ENCODE assay signal across 2 cellular contexts in the genomic region with DNA sequence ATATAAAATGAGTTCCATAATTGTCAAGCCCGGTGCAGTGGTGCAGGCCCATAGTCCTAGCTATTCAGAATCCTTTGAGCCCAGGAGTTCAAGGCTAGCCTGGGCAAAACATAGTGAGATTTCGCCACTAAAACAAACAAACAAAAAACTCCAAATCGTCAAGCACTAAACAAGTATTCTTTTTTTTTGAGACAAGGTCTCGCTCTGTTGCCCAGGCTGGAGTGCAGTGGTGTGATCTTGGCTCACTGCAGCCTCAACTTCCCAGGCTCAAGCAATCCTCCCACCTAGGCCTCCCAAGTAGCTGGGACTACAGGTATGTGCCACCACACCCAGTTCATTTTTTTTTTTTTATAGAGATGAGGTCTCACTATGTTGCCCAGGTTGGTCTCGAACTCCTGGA. TPM values are rescaled to one million over a fixed set of nuclear protein-coding genes. Genes with fewer than 3 reads are reported as not detected.
"Had no signal": no experiment of that assay in that cellular context is flagged by ENCODE, and none has a peak within 500 bp of the region (broad histone marks: within the 10 kb centered on the region; RNA-seq: fewer than 3 reads in every experiment).

No MANE protein-coding gene starts in this region.

RNA-seq across cellular contexts. Expression of a gene that starts 29.4 kb away (rescaled TPM):
- total RNA-seq: cerebellum, osteoblast had no signal
